In the genomic region with DNA sequence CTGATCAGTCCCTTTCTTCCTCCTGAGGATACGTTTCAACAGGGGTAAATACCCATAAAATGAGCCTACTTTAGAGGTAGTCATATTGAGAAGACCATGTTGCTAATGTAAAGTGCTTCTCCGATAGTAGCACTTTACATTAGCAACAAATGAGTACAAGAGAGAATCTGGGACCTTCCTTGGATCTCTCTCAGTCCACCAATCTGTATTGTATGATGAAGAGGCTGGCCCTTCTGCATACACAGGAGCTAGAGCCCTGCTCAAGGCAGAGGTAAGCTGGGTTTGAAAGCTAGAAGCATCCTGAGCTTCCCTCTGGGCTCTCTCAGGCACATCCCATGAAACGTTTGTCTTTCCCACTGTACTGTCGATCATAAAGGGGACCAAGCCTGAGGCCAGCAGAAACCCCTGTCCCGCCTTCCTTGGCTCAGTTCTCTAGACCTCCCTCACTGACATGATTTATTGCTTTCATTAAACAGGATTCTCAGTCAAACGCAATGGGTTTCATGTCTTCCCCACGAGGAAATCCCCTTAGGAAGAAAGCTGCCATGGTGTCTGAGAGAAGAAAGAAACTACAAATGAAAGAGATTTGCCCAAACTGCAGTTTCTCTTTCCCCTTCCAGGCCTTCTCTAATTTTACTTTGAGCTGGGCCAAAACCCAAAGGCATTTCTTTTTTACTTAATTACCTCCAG, we compare ENCODE assay signal across 1 cellular context.
A peak's percentile ranks its signal among the peaks of the same experiment; 100 is the strongest.
TF ChIP-seq lines count a peak whose summit lies in the region.

No MANE protein-coding gene starts in this region.

TF ChIP-seq in K562, 482 proteins besides CTCF, POLR2A, EP300 and RAD21 (continued from another document):
- TF ChIP-seq, protein P1, sequence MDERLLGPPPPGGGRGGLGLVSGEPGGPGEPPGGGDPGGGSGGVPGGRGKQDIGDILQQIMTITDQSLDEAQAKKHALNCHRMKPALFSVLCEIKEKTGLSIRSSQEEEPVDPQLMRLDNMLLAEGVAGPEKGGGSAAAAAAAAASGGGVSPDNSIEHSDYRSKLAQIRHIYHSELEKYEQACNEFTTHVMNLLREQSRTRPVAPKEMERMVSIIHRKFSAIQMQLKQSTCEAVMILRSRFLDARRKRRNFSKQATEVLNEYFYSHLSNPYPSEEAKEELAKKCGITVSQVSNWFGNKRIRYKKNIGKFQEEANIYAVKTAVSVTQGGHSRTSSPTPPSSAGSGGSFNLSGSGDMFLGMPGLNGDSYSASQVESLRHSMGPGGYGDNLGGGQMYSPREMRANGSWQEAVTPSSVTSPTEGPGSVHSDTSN (CRISPR knock-in tag; IDR thresholded peaks at IDR 0.05; ENCODE audit: low read depth), result no peak
- TF ChIP-seq, protein P1 (tag; conservative IDR thresholded peaks at IDR 0.05; ENCODE audit: low read depth), result 0 out of 2 replicates have a peak, but pooled peaks have one; percentile 30
- no peak for TF ChIP-seq ZNF143 (CRISPR knock-in tag; IDR thresholded peaks at IDR 0.05)
- no peak for TF ChIP-seq FUS (optimal IDR thresholded peaks at IDR 0.05; ENCODE audit: low read depth, low read length)
TF ChIP-seq in K562: peak in this region for 3.
